30 cellular contexts compared by ENCODE assay signal in the genomic region with DNA sequence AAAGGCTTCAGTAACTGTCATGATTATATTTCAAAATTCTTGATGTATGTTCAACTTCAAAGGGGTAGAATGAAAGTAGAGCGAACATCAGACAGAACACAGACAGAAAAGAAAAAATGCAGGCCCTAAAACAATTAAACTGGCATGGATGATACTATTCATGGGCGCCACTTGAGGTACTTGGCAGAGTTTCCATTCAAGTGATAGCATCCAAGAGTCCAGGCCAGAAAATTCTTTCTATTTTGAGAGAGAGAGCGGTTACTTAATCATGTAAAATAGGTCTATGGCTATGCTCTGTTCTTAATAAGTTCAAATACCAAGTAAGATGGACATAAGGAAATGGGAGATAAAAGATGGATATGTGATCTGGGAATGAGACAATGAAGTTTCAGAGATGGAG. TPM values are rescaled to one million over a fixed set of nuclear protein-coding genes. Genes with fewer than 3 reads are reported as not detected.
"Had no signal": no experiment of that assay in that cellular context is flagged by ENCODE, and none has a peak within 500 bp of the region (broad histone marks: within the 10 kb centered on the region; RNA-seq: fewer than 3 reads in every experiment).

No MANE protein-coding gene starts in this region.

- H3K9me3 ChIP-seq: esophagus muscularis mucosa, gastrocnemius medialis had no signal

- DNase-seq: activated B cell treated with CpG ODN at 0.5 μM for 24 hours; activated CD4-positive, alpha-beta T cell treated with anti-CD3 and anti-CD28 coated beads for 48 hours; activated CD4-positive, alpha-beta T cell treated with anti-CD3 and anti-CD28 coated beads, Interleukin-2, amount 50 U/mL, for 1 hour; activated CD4-positive, alpha-beta T cell treated with anti-CD3 and anti-CD28 coated beads, Interleukin-2, amount 50 U/mL, for 48 hours; activated CD8-positive, alpha-beta memory T cell treated with anti-CD3 and anti-CD28 coated beads for 24 hours; activated CD8-positive, alpha-beta T cell treated with anti-CD3 and anti-CD28 coated beads for 36 hours; activated effector memory CD4-positive, alpha-beta T cell treated with Interleukin-2 at 50 U/mL for 16 hours; activated gamma-delta T cell treated with Interleukin-2 at 50 U/mL for 16 hours; activated naive CD4-positive, alpha-beta T cell treated with anti-CD3 and anti-CD28 coated beads, Interleukin-2, amount 50 U/mL, for 16 hours; activated naive CD4-positive, alpha-beta T cell treated with Interleukin-2 at 50 U/mL for 16 hours; activated T-cell treated with anti-CD3 and anti-CD28 coated beads, Interleukin-2, amount 50 U/mL, for 4 hours; amniotic stem cell; anterior cingulate cortex; brain microvascular endothelial cell; caudate nucleus; cortex of kidney; dermis blood vessel endothelial cell; effector CD4-positive, alpha-beta T cell; effector memory CD8-positive, alpha-beta T cell; erythroblast; foreskin keratinocyte; gastrocnemius medialis; glutamatergic neuron; T-helper 1 cell; T-helper 17 cell; T1000; WERI-Rb-1 had no signal

- H3K4me3 ChIP-seq: esophagus muscularis mucosa, gastrocnemius medialis had no signal

- H3K36me3 ChIP-seq: brain microvascular endothelial cell, esophagus muscularis mucosa, gastrocnemius medialis, WERI-Rb-1 had no signal

- H3K27ac ChIP-seq: brain microvascular endothelial cell, esophagus muscularis mucosa, foreskin keratinocyte, gastrocnemius medialis, WERI-Rb-1 had no signal

- ATAC-seq: activated CD4-positive, CD25-positive, alpha-beta regulatory T cell treated with anti-CD3 and anti-CD28 coated beads, Interleukin-2, amount 50 U/mL, for 24 hours; activated CD8-positive, alpha-beta T cell treated with anti-CD3 and anti-CD28 coated beads for 36 hours; activated T-cell treated with anti-CD3 and anti-CD28 coated beads, Interleukin-2, amount 50 U/mL, for 4 hours; activated T-helper 17 cell treated with anti-CD3 and anti-CD28 coated beads, Interleukin-2, amount 50 U/mL, for 72 hours; effector memory CD8-positive, alpha-beta T cell; foreskin keratinocyte; T-helper 17 cell had no signal

- H3K27me3 ChIP-seq: brain microvascular endothelial cell, esophagus muscularis mucosa, foreskin keratinocyte, gastrocnemius medialis had no signal

- H3K4me1 ChIP-seq: foreskin keratinocyte had no signal

RNA-seq across cellular contexts. Expression of a gene that starts 21.4 kb away (rescaled TPM):
- total RNA-seq: activated CD8-positive, alpha-beta T cell treated with anti-CD3 and anti-CD28 coated beads for 36 hours; activated T-cell treated with anti-CD3 and anti-CD28 coated beads, Interleukin-2, amount 50 U/mL, for 4 hours; activated T-helper 17 cell treated with anti-CD3 and anti-CD28 coated beads, Interleukin-2, amount 50 U/mL, for 72 hours; dermis blood vessel endothelial cell; T-helper 17 cell had no signal
- polyA plus RNA-seq: foreskin keratinocyte had no signal
